In genomic region chr10:107899075-107899474, GRCh38 we compare ENCODE assay signal across 1 cellular context.
TF ChIP-seq lines count a peak whose summit lies in the region.

No MANE protein-coding gene starts in this region.

TF ChIP-seq in H1, 55 proteins besides CTCF, POLR2A, EP300 and RAD21 (continued from another document):
- TF ChIP-seq RNF2 (IDR thresholded peaks at IDR 0.05; ENCODE audit: borderline replicate concordance, low read depth, low read length, missing control alignments, poor library complexity, severe bottlenecking) (no peak), TEAD4 (IDR thresholded peaks at IDR 0.05; ENCODE audit: low read depth, low read length) (no peak), NANOG (IDR thresholded peaks at IDR 0.05; ENCODE audit: insufficient read depth, low read depth, low read length, poor library complexity, severe bottlenecking) (no peak), GTF2F1 (IDR thresholded peaks at IDR 0.05; ENCODE audit: borderline replicate concordance, low read depth, low read length) (no peak), KDM1A (IDR thresholded peaks at IDR 0.05; ENCODE audit: borderline replicate concordance, low read length) (no peak), POU5F1 (IDR thresholded peaks at IDR 0.05; ENCODE audit: low read depth, low read length) (no peak), TAF7 (optimal IDR thresholded peaks at IDR 0.05; ENCODE audit: borderline replicate concordance, low read depth, low read length) (no peak), ASH2L (IDR thresholded peaks at IDR 0.05; ENCODE audit: low read length) (no peak), TAF1 (IDR thresholded peaks at IDR 0.05; ENCODE audit: low read depth, low read length) (no peak), SP1 (IDR thresholded peaks at IDR 0.05; ENCODE audit: low read depth, low read length) (no peak), SIRT6 (IDR thresholded peaks at IDR 0.05; ENCODE audit: low read length) (no peak), SIX5 (IDR thresholded peaks at IDR 0.05; ENCODE audit: low read depth, low read length) (no peak)
